In the genomic region with DNA sequence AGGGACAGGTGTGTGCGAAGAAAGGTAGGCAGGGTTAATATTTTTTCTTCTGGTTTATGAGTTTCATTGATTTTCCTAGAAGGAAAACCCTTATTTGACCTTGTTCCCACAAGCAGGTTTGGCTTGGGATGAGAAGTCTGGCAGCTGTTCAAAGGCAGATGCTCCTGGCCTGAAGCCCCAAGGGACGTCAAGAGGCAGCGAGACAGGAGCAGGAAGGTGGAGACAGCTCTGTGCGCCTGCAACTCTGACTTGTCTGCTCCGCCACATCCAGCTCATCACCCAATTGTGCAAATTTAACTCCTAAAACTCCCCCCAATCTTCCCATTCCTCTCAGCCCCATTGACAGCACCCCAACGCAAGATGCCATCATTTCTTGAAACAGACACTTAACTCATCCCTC, we compare ENCODE assay signal across 25 cellular contexts.
DNase-seq lines count a peak whose midpoint lies in the region; ATAC-seq and FAIRE-seq lines count a peak whose summit lies in the region.
"Had no signal": no experiment of that assay in that cellular context is flagged by ENCODE, and none has a peak within 500 bp of the region (broad histone marks: within the 10 kb centered on the region; RNA-seq: fewer than 3 reads in every experiment).

No MANE protein-coding gene starts in this region.

- no peak for ATAC-seq in HG03097 (IDR thresholded peaks at IDR 0.05; ENCODE audit: low FRiP score, unreplicated experiment)
- ATAC-seq: activated naive CD4-positive, alpha-beta T cell treated with anti-CD3 and anti-CD28 coated beads, Interleukin-2, amount 50 U/mL, for 72 hours; gastroesophageal sphincter; lower lobe of right lung; psoas muscle had no signal

- no peak for FAIRE-seq in GM19239 (lab: Jason Lieb, UNC)
- FAIRE-seq: G401.6, islet of Langerhans had no signal

- DNase-seq in NCI-H1092 treated with DMSO at 0.1 percent for 48 hours (lab: John Stamatoyannopoulos, UW) (peak; percentile 1), NCI-H1092 (lab: John Stamatoyannopoulos, UW) (no peak), M059J (ENCODE audit: low read depth) (peak; percentile 35), NCI-H345 (lab: John Stamatoyannopoulos, UW) (peak; percentile 75), islet precursor cell (peak; percentile 57), GM19239 (ENCODE audit: insufficient read length, low spot score) (no peak)
- no peak for DNase-seq in stimulated activated CD4-positive, alpha-beta T cell treated with anti-CD3 and anti-CD28 coated beads, Interleukin-15, amount 100 ng/mL, for 24 hours
- DNase-seq: activated CD4-positive, alpha-beta memory T cell treated with anti-CD3 and anti-CD28 coated beads for 36 hours; activated CD8-positive, alpha-beta memory T cell treated with anti-CD3 and anti-CD28 coated beads, Interleukin-2, amount 50 U/mL, for 48 hours; caudate nucleus; CD8-positive, alpha-beta memory T cell; DMS153; GM23248; lower lobe of right lung; NCI-H1930; PC-9; psoas muscle; Right ventricle myocardium superior; stomach; SW 1271 had no signal

Comparison
In these comparisons a context has a peak if more than half of its experiments do, and no peak if none do; other contexts are left out.
1. DNase-seq: peak in NCI-H1092 treated with DMSO at 0.1 percent for 48 hours (single experiment), M059J (single experiment), NCI-H345 (single experiment) and islet precursor cell (single experiment); none in NCI-H1092 (single experiment), stimulated activated CD4-positive, alpha-beta T cell treated with anti-CD3 and anti-CD28 coated beads, Interleukin-15, amount 100 ng/mL, for 24 hours (single experiment) and GM19239 (single experiment).